15 cellular contexts compared by ENCODE assay signal in the genomic region with DNA sequence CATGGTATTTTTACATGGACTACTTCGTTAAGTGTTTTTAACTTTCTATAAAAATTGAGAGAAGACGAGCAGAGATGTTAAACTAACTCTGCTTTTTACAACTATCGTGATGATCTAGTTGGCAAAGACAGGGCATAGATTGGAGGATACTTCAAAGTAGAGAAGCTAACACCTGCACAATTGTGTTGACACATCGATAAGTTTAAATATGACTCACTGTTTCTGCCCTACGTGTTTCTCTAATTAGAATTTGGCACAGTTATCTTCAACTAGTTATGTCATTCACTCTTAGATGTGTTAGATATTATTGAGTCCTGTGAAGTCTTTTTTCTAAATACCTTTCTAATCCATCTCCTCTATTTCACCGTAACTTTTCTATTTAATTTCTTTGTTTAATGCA.
DNase-seq lines count a peak whose midpoint lies in the region; ATAC-seq and TF ChIP-seq lines count a peak whose summit lies in the region.
"Had no signal": no experiment of that assay in that cellular context is flagged by ENCODE, and none has a peak within 500 bp of the region (broad histone marks: within the 10 kb centered on the region; RNA-seq: fewer than 3 reads in every experiment).

No MANE protein-coding gene starts in this region.

- DNase-seq in DMS53 (lab: John Stamatoyannopoulos, UW) (peak; percentile 86), M059J (ENCODE audit: low read depth) (peak; percentile 4), SHP77 treated with DMSO at 0.1 percent for 48 hours (lab: John Stamatoyannopoulos, UW) (peak; percentile 93), mesothelial cell of epicardium (ENCODE audit: low spot score in 2 of 2, unreplicated experiment in 2 of 2) (no peak), hepatocyte (ENCODE audit: low spot score) (no peak), omental fat pad (ENCODE audit: low spot score) (no peak), vagina (ENCODE audit: extremely low spot score in 2 of 2) (no peak)
- DNase-seq: GF-D8, GOT3, NCI-H1417 treated with DMSO at 0.1 percent for 48 hours, NCI-H1930, OCI-M1, T-helper 2 cell had no signal

- no peaks in the 10 kb centered on the region for H3K79me2 ChIP-seq in hepatocyte

- H3K9me2 ChIP-seq in hepatocyte (replicated peaks; ENCODE audit: insufficient read depth), result no peaks in the 10 kb centered on the region

- H2AFZ ChIP-seq in hepatocyte, result no peak overlapping the region

- ATAC-seq in omental fat pad (ENCODE audit: low FRiP score), result no peak
- ATAC-seq in HG02970 (IDR thresholded peaks at IDR 0.05; ENCODE audit: low FRiP score, unreplicated experiment), result no peak

- H3K4me3 ChIP-seq in hepatocyte (no peak overlapping the region), vagina (no peak overlapping the region)

- H3K27me3 ChIP-seq in hepatocyte (no peaks in the 10 kb centered on the region), vagina (no peaks in the 10 kb centered on the region)

- TF ChIP-seq CTCF in mesothelial cell of epicardium (IDR thresholded peaks at IDR 0.05; ENCODE audit: unreplicated experiment) (no peak), hepatocyte (IDR thresholded peaks at IDR 0.05; ENCODE audit: poor library complexity) (no peak), omental fat pad (IDR thresholded peaks at IDR 0.05) (no peak), vagina (IDR thresholded peaks at IDR 0.05) (no peak)

- H3K36me3 ChIP-seq in hepatocyte (replicated peaks; ENCODE audit: insufficient read depth, low read depth) (no peaks in the 10 kb centered on the region), vagina (no peaks in the 10 kb centered on the region)

- peaks cover 3% of the 10 kb centered on the region for H3K36me3 Mint-ChIP-seq in mesothelial cell of epicardium

- TF ChIP-seq POLR2A in vagina (IDR thresholded peaks at IDR 0.05), result no peak

- H3K9me3 ChIP-seq in hepatocyte (ENCODE audit: low read depth), result no peaks in the 10 kb centered on the region
- H3K9me3 ChIP-seq in vagina, result no peaks in the 10 kb centered on the region

- H3K27ac ChIP-seq in hepatocyte (no peak overlapping the region), vagina (no peak overlapping the region)
- H3K27ac ChIP-seq: C4-2B had no signal

- H3K27ac Mint-ChIP-seq in mesothelial cell of epicardium, result peak overlapping the region; percentile 70

- intact Hi-C loops in vagina (cut with DNase I), result no loop called here

- H3K4me3 Mint-ChIP-seq in mesothelial cell of epicardium, result no peak overlapping the region

- peaks cover 11% of the 10 kb centered on the region for H3K4me1 ChIP-seq in hepatocyte (ENCODE audit: insufficient read depth)
- H3K4me1 ChIP-seq in vagina, result no peaks in the 10 kb centered on the region

- peaks cover 53% of the 10 kb centered on the region for H3K4me1 Mint-ChIP-seq in mesothelial cell of epicardium

- H3K27me3 Mint-ChIP-seq in mesothelial cell of epicardium (ENCODE audit: low read depth), result no peaks in the 10 kb centered on the region

- WGBS in hepatocyte (ENCODE audit: low lambda C conversion rate, missing lambda C conversion rate), result 78% methylated on average over 6 of the region's 6 CpGs

- no peak overlapping the region for H3K4me2 ChIP-seq in hepatocyte

- H3K9me3 Mint-ChIP-seq in mesothelial cell of epicardium, result peaks cover 10% of the 10 kb centered on the region

- no peaks in the 10 kb centered on the region for H4K20me1 ChIP-seq in hepatocyte (ENCODE audit: insufficient read depth, poor library complexity, severe bottlenecking)

Comparison
In these comparisons a context has a peak if more than half of its experiments do, and no peak if none do; other contexts are left out.
1. DNase-seq: peak in DMS53 (single experiment), M059J (single experiment) and SHP77 treated with DMSO at 0.1 percent for 48 hours (single experiment); none in mesothelial cell of epicardium (0 of 2), hepatocyte (single experiment), omental fat pad (single experiment) and vagina (0 of 2).